ENCODE assay signal across 18 cellular contexts in the genomic region with DNA sequence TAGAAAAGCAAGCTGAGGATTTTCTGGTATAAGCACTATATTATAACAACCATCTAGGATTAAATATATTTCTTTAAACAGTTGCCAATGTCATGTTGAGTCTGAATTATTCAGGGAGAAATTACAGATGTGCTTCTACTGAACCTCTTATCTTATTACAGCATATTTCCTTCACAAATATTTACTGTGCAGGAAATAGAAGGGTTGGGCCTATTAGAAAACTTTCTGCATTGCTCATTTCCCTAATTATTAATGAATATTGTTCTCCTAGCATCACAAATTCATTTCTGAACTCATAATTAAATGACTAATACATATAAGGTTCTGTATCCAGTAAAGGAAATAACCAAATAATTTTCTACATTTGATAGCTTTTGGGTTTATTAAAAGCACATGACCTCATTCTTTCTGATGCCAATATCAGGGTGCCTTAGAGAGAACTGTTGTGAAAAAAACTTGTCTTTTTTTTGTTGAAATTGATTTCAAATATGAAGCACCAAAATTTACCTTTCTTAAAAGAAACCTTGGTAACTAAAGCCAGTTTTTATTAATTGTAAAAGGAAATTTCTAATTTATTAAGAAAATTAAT.
"Had no signal": no experiment of that assay in that cellular context is flagged by ENCODE, and none has a peak within 500 bp of the region (broad histone marks: within the 10 kb centered on the region; RNA-seq: fewer than 3 reads in every experiment).

No MANE protein-coding gene starts in this region.

- H3K27ac Mint-ChIP-seq: activated naive CD8-positive, alpha-beta T cell treated with anti-CD3 and anti-CD28 coated beads for 36 hours; nephron had no signal

- H3K27me3 ChIP-seq: tibial artery had no signal

- H3K36me3 ChIP-seq: tibial artery, WERI-Rb-1 had no signal

- DNase-seq: activated CD4-positive, alpha-beta T cell treated with anti-CD3 and anti-CD28 coated beads, Interleukin-2, amount 50 U/mL, for 4 hours; activated naive CD4-positive, alpha-beta T cell; activated naive CD8-positive, alpha-beta T cell treated with anti-CD3 and anti-CD28 coated beads for 36 hours; amniotic stem cell; caudate nucleus; erythroblast; foreskin melanocyte; head of caudate nucleus; left colon; mammary epithelial cell; midbrain; stimulated activated CD4-positive, alpha-beta T cell treated with anti-CD3 and anti-CD28 coated beads, Interleukin-12 subunit alpha, Interleukin-12 subunit beta, amount 100 ng/mL, for 4 hours; stimulated activated CD4-positive, alpha-beta T cell treated with anti-CD3 and anti-CD28 coated beads, Interleukin-1b, Interleukin-23, amount 100 ng/mL, for 48 hours; stimulated activated naive CD4-positive, alpha-beta T cell treated with Interleukin-2 at 50 U/mL for 16 hours; substantia nigra; tibial artery; WERI-Rb-1 had no signal

- H3K4me3 Mint-ChIP-seq: activated naive CD8-positive, alpha-beta T cell treated with anti-CD3 and anti-CD28 coated beads for 36 hours; nephron had no signal

- H3K27ac ChIP-seq: tibial artery, WERI-Rb-1 had no signal

- H3K4me1 ChIP-seq: tibial artery had no signal

- H3K27me3 Mint-ChIP-seq: activated naive CD8-positive, alpha-beta T cell treated with anti-CD3 and anti-CD28 coated beads for 36 hours had no signal

- ATAC-seq: left colon had no signal

- H3K4me3 ChIP-seq: tibial artery had no signal

- H3K9me3 ChIP-seq: tibial artery had no signal
